18 cellular contexts compared by ENCODE assay signal in the genomic region with DNA sequence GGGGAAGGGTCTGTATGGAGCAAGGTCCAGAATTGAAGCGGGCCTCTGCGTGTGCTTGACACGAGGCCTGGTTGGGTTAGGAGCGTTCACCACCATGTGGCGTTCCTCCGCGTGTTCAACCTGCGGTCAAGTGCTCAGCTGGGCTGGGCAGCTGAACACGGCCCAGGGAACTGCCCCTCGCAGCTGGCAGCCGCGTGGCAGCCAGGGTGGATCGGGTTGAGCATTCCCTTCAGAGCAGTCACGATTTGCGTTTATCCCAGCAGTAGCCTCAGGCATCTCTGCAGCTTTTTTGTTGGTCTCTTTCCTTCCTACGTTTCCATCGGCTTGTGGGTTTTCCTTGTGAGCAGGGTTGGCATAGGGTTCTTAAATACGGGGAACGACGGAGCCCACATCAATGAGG. TPM values are rescaled to one million over a fixed set of nuclear protein-coding genes. Genes with fewer than 3 reads are reported as not detected.
"Had no signal": no experiment of that assay in that cellular context is flagged by ENCODE, and none has a peak within 500 bp of the region (broad histone marks: within the 10 kb centered on the region; RNA-seq: fewer than 3 reads in every experiment).

No MANE protein-coding gene starts in this region.

- H3K4me3 ChIP-seq: pancreas, upper lobe of right lung had no signal

- H3K27me3 ChIP-seq: pancreas, upper lobe of right lung had no signal

- H3K4me3 Mint-ChIP-seq: activated naive CD8-positive, alpha-beta T cell; activated T-cell treated with anti-CD3 and anti-CD28 coated beads, Interleukin-2, amount 50 U/mL, for 4 hours; brain; natural killer cell had no signal

- DNase-seq: activated CD4-positive, alpha-beta T cell treated with anti-CD3 and anti-CD28 coated beads, Interleukin-2, amount 50 U/mL, for 1 hour; activated CD4-positive, CD25-positive, alpha-beta regulatory T cell; activated gamma-delta T cell; activated T-cell treated with anti-CD3 and anti-CD28 coated beads, Interleukin-2, amount 50 U/mL, for 4 hours; amygdala; effector memory CD4-positive, alpha-beta T cell; natural killer cell; pancreas; stimulated activated CD4-positive, alpha-beta T cell treated with anti-CD3 and anti-CD28 coated beads, Interleukin-4, amount 100 ng/mL, for 1 hour; stimulated activated CD8-positive, alpha-beta memory T cell treated with anti-CD3 and anti-CD28 coated beads, Interleukin-4, amount 100 ng/mL, for 48 hours; stimulated activated naive CD8-positive, alpha-beta T cell treated with anti-CD3 and anti-CD28 coated beads, Interleukin-15, Interleukin-2, amounts not matched to agents 100 U/mL and 50 U/mL, for 24 hours; T-helper 2 cell; upper lobe of right lung had no signal

- H3K36me3 Mint-ChIP-seq: natural killer cell had no signal

- H3K27me3 Mint-ChIP-seq: activated naive CD8-positive, alpha-beta T cell; brain had no signal

- ATAC-seq: activated T-cell treated with anti-CD3 and anti-CD28 coated beads, Interleukin-2, amount 50 U/mL, for 4 hours; natural killer cell; pancreas; stimulated activated naive CD8-positive, alpha-beta T cell treated with anti-CD3 and anti-CD28 coated beads, Interleukin-15, Interleukin-2, amounts not matched to agents 100 U/mL and 50 U/mL, for 24 hours; upper lobe of right lung had no signal

- H3K27ac Mint-ChIP-seq: activated naive CD8-positive, alpha-beta T cell; natural killer cell had no signal

- H3K4me1 ChIP-seq: pancreas, upper lobe of right lung had no signal

- H3K27ac ChIP-seq: pancreas, upper lobe of right lung had no signal

- H3K9me3 ChIP-seq: pancreas, upper lobe of right lung had no signal

- H3K4me1 Mint-ChIP-seq: brain had no signal

- H3K9me3 Mint-ChIP-seq: activated T-cell treated with anti-CD3 and anti-CD28 coated beads, Interleukin-2, amount 50 U/mL, for 4 hours; natural killer cell had no signal

RNA-seq across cellular contexts. Expression of a gene that starts 28.7 kb away (rescaled TPM):
- total RNA-seq: epithelial cell of proximal tubule, renal cortical epithelial cell, temporal lobe had no signal
